ENCODE assay signal across 12 cellular contexts in genomic region chr5:40775846-40776657, GRCh38. TPM values are rescaled to one million over a fixed set of nuclear protein-coding genes. Genes with fewer than 3 reads are reported as not detected.
DNase-seq lines count a peak whose midpoint lies in the region; ATAC-seq, FAIRE-seq and TF ChIP-seq lines count a peak whose summit lies in the region.
"Had no signal": no experiment of that assay in that cellular context is flagged by ENCODE, and none has a peak within 500 bp of the region (broad histone marks: within the 10 kb centered on the region; RNA-seq: fewer than 3 reads in every experiment).

No MANE protein-coding gene starts in this region.

- no peaks in the 10 kb centered on the region for H3K27me3 ChIP-seq in HepG2 (ENCODE audit: control insufficient read depth in 1 of 2, insufficient read depth in 2 of 2, low read length in 2 of 2)
- no peaks in the 10 kb centered on the region for H3K27me3 ChIP-seq in right lobe of liver
- H3K27me3 ChIP-seq in transverse colon = no peaks in the 10 kb centered on the region
- H3K27me3 ChIP-seq: ovary had no signal

- TF ChIP-seq RAD21 in HepG2 (CRISPR knock-in tag; IDR thresholded peaks at IDR 0.05) = no peak

- H3K4me2 ChIP-seq in HepG2 (ENCODE audit: low read depth, low read length) = no peak overlapping the region

- TF ChIP-seq EP300 in HepG2 (IDR thresholded peaks at IDR 0.05; ENCODE audit: low read depth in 2 of 2, low read length in 2 of 2) (no peak), HepG2 (CRISPR knock-in tag; IDR thresholded peaks at IDR 0.05; ENCODE audit: borderline replicate concordance) (no peak), transverse colon (IDR thresholded peaks at IDR 0.05; ENCODE audit: low read depth) (no peak)

- ATAC-seq in HepG2 (no peak), right lobe of liver (no peak)
- ATAC-seq: effector memory CD8-positive, alpha-beta T cell had no signal

- TSS peak; percentile 18 for BruUV-seq in HepG2 (replicated peaks; lab: Mats Ljungman, UMichigan)

- peaks cover 39% of the 10 kb centered on the region for H3K79me2 ChIP-seq in HepG2 (ENCODE audit: insufficient read depth, low read length)

- H3K27ac ChIP-seq in HepG2 (ENCODE audit: extremely low read length, insufficient read depth, low read length) (no peak overlapping the region), right lobe of liver (peak overlapping the region in 1 of 3 donors; percentile 1), VCaP (peak overlapping the region; percentile 79), transverse colon (peak overlapping the region; percentile 32 to 75 (median 73))
- H3K27ac ChIP-seq: ovary had no signal

- no peak for FAIRE-seq in HepG2 (lab: Jason Lieb, UNC)

- TF ChIP-seq POLR2A in HepG2 (IDR thresholded peaks at IDR 0.05; ENCODE audit: insufficient read depth in 1 of 2, low read depth in 2 of 2, low read length in 2 of 2) = no peak
- no peak for TF ChIP-seq POLR2A in right lobe of liver (IDR thresholded peaks at IDR 0.05)
- TF ChIP-seq POLR2A in transverse colon (IDR thresholded peaks at IDR 0.05) = no peak

- H3K36me3 ChIP-seq in HepG2 (replicated peaks in 1 of 2; ENCODE audit: control insufficient read depth in 1 of 2, insufficient read depth in 2 of 2, low read length in 2 of 2) (peaks cover 11 to 39% of the 10 kb centered on the region in 2 experiments), right lobe of liver (peaks cover 0 to 45% (median 14%) of the 10 kb centered on the region in 4 donors), transverse colon (peaks cover 0 to 21% (median 6%) of the 10 kb centered on the region in 4 donors)
- H3K36me3 ChIP-seq: ovary had no signal

- TF ChIP-seq CTCF in HepG2 (CRISPR knock-in tag; IDR thresholded peaks at IDR 0.05) (no peak), right lobe of liver (IDR thresholded peaks at IDR 0.05) (no peak), VCaP (conservative IDR thresholded peaks at IDR 0.05) (no peak), transverse colon (IDR thresholded peaks at IDR 0.05) (no peak)

- no peak overlapping the region for H3K9ac ChIP-seq in HepG2 (ENCODE audit: insufficient read depth, low read depth, low read length)

- in situ Hi-C loops in HepG2 (cut with HindIII; ENCODE audit: extremely low pct_ligation_motif_present, low pct_unique_long_range_greater_than_20kb) = no loop called here
- in situ Hi-C loops in transverse colon (cut with MboI; ENCODE audit: low pct_ligation_motif_present in 1 of 4, low pct_unique_long_range_greater_than_20kb in 1 of 4, low sequenced_read_pairs in 3 of 4) = no loop called here

- WGBS in HepG2 (ENCODE audit: low lambda C conversion rate) = 97% methylated on average over 6 of the region's 6 CpGs
- 40% methylated on average over 6 of the region's 6 CpGs for WGBS in right lobe of liver (ENCODE audit: insufficient coverage, low coverage, low lambda C conversion rate, missing lambda C conversion rate)
- 45 to 53% methylated on average over 5 to 6 of the region's 6 CpGs for WGBS in transverse colon (ENCODE audit: low coverage in 1 of 2), 2 donors

- H2AFZ ChIP-seq in HepG2 (ENCODE audit: low read length) = no peak overlapping the region

- H4K20me1 ChIP-seq in HepG2 (ENCODE audit: insufficient read depth, low read length) = peaks cover 3% of the 10 kb centered on the region; the same call in 1 of the 2 replicates

- no peak overlapping the region for H3K4me3 ChIP-seq in HepG2 (replicated peaks in 1 of 3; ENCODE audit: insufficient read depth in 1 of 3, low read depth in 2 of 3, low read length in 3 of 3)
- H3K4me3 ChIP-seq in right lobe of liver = no peak overlapping the region
- peak overlapping the region in 1 of 4 donors; percentile 18 for H3K4me3 ChIP-seq in transverse colon
- H3K4me3 ChIP-seq: ovary had no signal

- H3K9me3 ChIP-seq in HepG2 (ENCODE audit: low read length) (no peaks in the 10 kb centered on the region), right lobe of liver (no peaks in the 10 kb centered on the region), transverse colon (no peaks in the 10 kb centered on the region)
- H3K9me3 ChIP-seq: ovary had no signal

- intact Hi-C loops in HepG2 (cut with micrococcal nuclease; ENCODE audit: unreplicated experiment) = no loop called here
- intact Hi-C loops in right lobe of liver (cut with DNase I) = no loop called here
- intact Hi-C loops in transverse colon (cut with DNase I; ENCODE audit: low total_unique reads) = no loop called here

- POLR2A ChIA-PET in HepG2 (lab: Yijun Ruan, JAX) = interaction anchor here (1.2 to 1.8 kb wide), 2 partner anchors 22 kb away, joined by 3 to 7 read pairs; partner anchors contain the start of gene PRKAA1

- CTCF ChIA-PET in HepG2 (lab: Yijun Ruan, JAX; ENCODE audit: low intra/inter-chr PET ratio, low total read pairs) = interaction anchor here (1.1 kb wide), 1 partner anchor 20 kb away, joined by 3 read pairs; the partner anchor contains the start of gene TTC33

- DNase-seq in HepG2 (ENCODE audit: low spot score) = no peak
- DNase-seq in right lobe of liver = no peak
- DNase-seq in iris pigment epithelial cell (ENCODE audit: low read depth) = peak; percentile 19
- no peak for DNase-seq in transverse colon
- DNase-seq in stimulated activated CD4-positive, alpha-beta T cell treated with anti-CD3 and anti-CD28 coated beads, Interleukin-2, amount 100 ng/mL, for 48 hours = no peak
- no peak for DNase-seq in GOT3 (lab: John Stamatoyannopoulos, UW)
- no peak for DNase-seq in NCI-H1105 (lab: John Stamatoyannopoulos, UW)
- DNase-seq: activated CD8-positive, alpha-beta memory T cell treated with anti-CD3 and anti-CD28 coated beads, Interleukin-2, amount 50 U/mL, for 48 hours; effector memory CD8-positive, alpha-beta T cell; Kasumi-1; ovary had no signal

- H3K4me1 ChIP-seq in HepG2 (ENCODE audit: insufficient read depth, low read length) (peaks cover 31% of the 10 kb centered on the region), right lobe of liver (peaks cover 0 to 34% (median 11%) of the 10 kb centered on the region in 4 donors), transverse colon (peaks cover 0 to 30% (median 18%) of the 10 kb centered on the region in 4 donors)

RNA-seq across cellular contexts. Expression of gene TTC33, which starts 20.3 kb away (rescaled TPM):
- 20.0 and 37.9 TPM in 2 replicates for total RNA-seq in HepG2 (2016; rRNA removed; fragmentation: Illumina TruSeq; extraction: Trizol)
- 1.3 and 1.7 TPM in 2 replicates for total RNA-seq in HepG2 (2016; cell fraction: cytosol; rRNA removed; fragmentation: Illumina TruSeq; extraction: Trizol; ENCODE audit: low read depth)
- 18.6 and 39.1 TPM in 2 replicates for total RNA-seq in HepG2 (2016; cell fraction: insoluble cytoplasmic fraction; rRNA removed; fragmentation: Illumina TruSeq; extraction: Trizol)
- 4.6 and 4.8 TPM in 2 replicates for total RNA-seq in HepG2 (2016; cell fraction: membrane; rRNA removed; fragmentation: Illumina TruSeq; extraction: Trizol)
- total RNA-seq in HepG2 (2016; cell fraction: nucleus; rRNA removed; fragmentation: Illumina TruSeq; extraction: Trizol) = 9.9 and 10.9 TPM in 2 replicates
- polyA plus RNA-seq in HepG2 (2011; rRNA removed) = 3.8 and 4.5 TPM in 2 replicates
- 1.4 and 2.4 TPM in 2 replicates for polyA plus RNA-seq in HepG2 (2011; cell fraction: cytosol; rRNA removed)
- polyA plus RNA-seq in HepG2 (2011; cell fraction: nucleus; rRNA removed) = 1.2 and 2.1 TPM in 2 replicates
- 9.7 and 10.0 TPM in 2 replicates for polyA plus RNA-seq in HepG2 (2012)
- polyA plus RNA-seq in HepG2 (2016; cell fraction: cytosol; fragmentation: Illumina TruSeq; extraction: Trizol; ENCODE audit: low read depth) = 0.32 and 0.58 TPM in 2 replicates
- 21.9 and 22.3 TPM in 2 replicates for polyA plus RNA-seq in HepG2 (2016; cell fraction: insoluble cytoplasmic fraction; fragmentation: Illumina TruSeq; extraction: Trizol; ENCODE audit: low read depth)
- polyA plus RNA-seq in HepG2 (2016; cell fraction: membrane; fragmentation: Illumina TruSeq; extraction: Trizol; ENCODE audit: low read depth) = 1.8 and 2.1 TPM in 2 replicates
- 8.5 and 9.4 TPM in 2 replicates for polyA plus RNA-seq in HepG2 (2016; cell fraction: nucleus; fragmentation: Illumina TruSeq; extraction: Trizol; ENCODE audit: insufficient read depth, low read depth)
- polyA minus RNA-seq in HepG2 (2011; rRNA and poly(A)+ RNA removed; ENCODE audit: low replicate concordance) = 1.7 and 4.1 TPM in 2 replicates
- 7.9 and 11.0 TPM in 2 replicates for polyA minus RNA-seq in HepG2 (2011; cell fraction: cytosol; rRNA and poly(A)+ RNA removed)
- polyA minus RNA-seq in HepG2 (2011; cell fraction: nucleus; rRNA and poly(A)+ RNA removed) = 12.5 and 17.9 TPM in 2 replicates
- total RNA-seq in right lobe of liver = 1 to 10 TPM; 5.6 to 9.2 (median 7.0) TPM
- 10 to 100 TPM in 3 of 4 donors, 1 to 10 TPM in 1; 6.4 to 67.3 (median 17.4) TPM for total RNA-seq in transverse colon

RNA-seq across cellular contexts. Expression of gene PRKAA1, which starts 22.1 kb away (rescaled TPM):
- total RNA-seq in HepG2 (2016; rRNA removed; fragmentation: Illumina TruSeq; extraction: Trizol) (58.0 and 78.7 TPM in 2 replicates), right lobe of liver (10 to 100 TPM; 36.7 to 82.4 (median 69.9) TPM), transverse colon (100 to 1,000 TPM in 3 of 4 donors, 10 to 100 TPM in 1; 79.3 to 262 (median 112) TPM)
- total RNA-seq in HepG2 (2016; cell fraction: cytosol; rRNA removed; fragmentation: Illumina TruSeq; extraction: Trizol; ENCODE audit: low read depth) = 31.0 and 34.0 TPM in 2 replicates
- total RNA-seq in HepG2 (2016; cell fraction: insoluble cytoplasmic fraction; rRNA removed; fragmentation: Illumina TruSeq; extraction: Trizol) = 56.3 and 76.7 TPM in 2 replicates
- total RNA-seq in HepG2 (2016; cell fraction: membrane; rRNA removed; fragmentation: Illumina TruSeq; extraction: Trizol) = 28.2 and 36.2 TPM in 2 replicates
- 48.6 and 60.5 TPM in 2 replicates for total RNA-seq in HepG2 (2016; cell fraction: nucleus; rRNA removed; fragmentation: Illumina TruSeq; extraction: Trizol)
- 29.0 and 36.6 TPM in 2 replicates for polyA plus RNA-seq in HepG2 (2011; rRNA removed)
- 10.5 and 18.5 TPM in 2 replicates for polyA plus RNA-seq in HepG2 (2011; cell fraction: cytosol; rRNA removed)
- polyA plus RNA-seq in HepG2 (2011; cell fraction: nucleus; rRNA removed) = 38.2 and 50.6 TPM in 2 replicates
- polyA plus RNA-seq in HepG2 (2012) = 39.5 and 51.9 TPM in 2 replicates
- polyA plus RNA-seq in HepG2 (2016; cell fraction: cytosol; fragmentation: Illumina TruSeq; extraction: Trizol; ENCODE audit: low read depth) = 1.4 and 1.5 TPM in 2 replicates
- 32.4 and 34.1 TPM in 2 replicates for polyA plus RNA-seq in HepG2 (2016; cell fraction: insoluble cytoplasmic fraction; fragmentation: Illumina TruSeq; extraction: Trizol; ENCODE audit: low read depth)
- 3.2 and 4.1 TPM in 2 replicates for polyA plus RNA-seq in HepG2 (2016; cell fraction: membrane; fragmentation: Illumina TruSeq; extraction: Trizol; ENCODE audit: low read depth)
- 61.0 and 74.0 TPM in 2 replicates for polyA plus RNA-seq in HepG2 (2016; cell fraction: nucleus; fragmentation: Illumina TruSeq; extraction: Trizol; ENCODE audit: insufficient read depth, low read depth)
- polyA minus RNA-seq in HepG2 (2011; rRNA and poly(A)+ RNA removed; ENCODE audit: low replicate concordance) = 12.8 and 19.6 TPM in 2 replicates
- polyA minus RNA-seq in HepG2 (2011; cell fraction: cytosol; rRNA and poly(A)+ RNA removed) = 42.8 and 49.6 TPM in 2 replicates
- polyA minus RNA-seq in HepG2 (2011; cell fraction: nucleus; rRNA and poly(A)+ RNA removed) = 88.8 and 97.3 TPM in 2 replicates

RNA-seq across cellular contexts. Expression of gene RPL37, which starts 59.0 kb away (rescaled TPM):
- 1,981 and 2,192 TPM in 2 replicates for total RNA-seq in HepG2 (2016; rRNA removed; fragmentation: Illumina TruSeq; extraction: Trizol)
- 3,324 and 3,542 TPM in 2 replicates for total RNA-seq in HepG2 (2016; cell fraction: cytosol; rRNA removed; fragmentation: Illumina TruSeq; extraction: Trizol; ENCODE audit: low read depth)
- total RNA-seq in HepG2 (2016; cell fraction: insoluble cytoplasmic fraction; rRNA removed; fragmentation: Illumina TruSeq; extraction: Trizol) = 1,946 and 2,347 TPM in 2 replicates
- 4,900 and 5,247 TPM in 2 replicates for total RNA-seq in HepG2 (2016; cell fraction: membrane; rRNA removed; fragmentation: Illumina TruSeq; extraction: Trizol)
- 696 and 786 TPM in 2 replicates for total RNA-seq in HepG2 (2016; cell fraction: nucleus; rRNA removed; fragmentation: Illumina TruSeq; extraction: Trizol)
- polyA plus RNA-seq in HepG2 (2011; rRNA removed) = 3,367 and 3,734 TPM in 2 replicates
- 216 and 299 TPM in 2 replicates for polyA plus RNA-seq in HepG2 (2011; cell fraction: cytosol; rRNA removed)
- polyA plus RNA-seq in HepG2 (2011; cell fraction: nucleus; rRNA removed) = 168 and 341 TPM in 2 replicates
- 2,075 and 2,920 TPM in 2 replicates for polyA plus RNA-seq in HepG2 (2012)
- polyA plus RNA-seq in HepG2 (2016; cell fraction: cytosol; fragmentation: Illumina TruSeq; extraction: Trizol; ENCODE audit: low read depth) = 4,668 and 5,281 TPM in 2 replicates
- 2,672 and 2,701 TPM in 2 replicates for polyA plus RNA-seq in HepG2 (2016; cell fraction: insoluble cytoplasmic fraction; fragmentation: Illumina TruSeq; extraction: Trizol; ENCODE audit: low read depth)
- polyA plus RNA-seq in HepG2 (2016; cell fraction: membrane; fragmentation: Illumina TruSeq; extraction: Trizol; ENCODE audit: low read depth) = 6,074 and 6,302 TPM in 2 replicates
- polyA plus RNA-seq in HepG2 (2016; cell fraction: nucleus; fragmentation: Illumina TruSeq; extraction: Trizol; ENCODE audit: insufficient read depth, low read depth) = 1,552 and 1,570 TPM in 2 replicates
- 352 and 1,422 TPM in 2 replicates for polyA minus RNA-seq in HepG2 (2011; rRNA and poly(A)+ RNA removed; ENCODE audit: low replicate concordance)
- polyA minus RNA-seq in HepG2 (2011; cell fraction: cytosol; rRNA and poly(A)+ RNA removed) = 513 and 618 TPM in 2 replicates
- 284 and 353 TPM in 2 replicates for polyA minus RNA-seq in HepG2 (2011; cell fraction: nucleus; rRNA and poly(A)+ RNA removed)
- 100 to 1,000 TPM in 4 of 6 experiments, 10 to 100 TPM in 2; 36.5 to 472 (median 400) TPM for total RNA-seq in right lobe of liver
- 100 to 1,000 TPM in 2 of 4 donors, 10 to 100 TPM in 2; 15.1 to 157 (median 90.5) TPM for total RNA-seq in transverse colon
